ENCODE assay signal across 10 cellular contexts in the genomic region with DNA sequence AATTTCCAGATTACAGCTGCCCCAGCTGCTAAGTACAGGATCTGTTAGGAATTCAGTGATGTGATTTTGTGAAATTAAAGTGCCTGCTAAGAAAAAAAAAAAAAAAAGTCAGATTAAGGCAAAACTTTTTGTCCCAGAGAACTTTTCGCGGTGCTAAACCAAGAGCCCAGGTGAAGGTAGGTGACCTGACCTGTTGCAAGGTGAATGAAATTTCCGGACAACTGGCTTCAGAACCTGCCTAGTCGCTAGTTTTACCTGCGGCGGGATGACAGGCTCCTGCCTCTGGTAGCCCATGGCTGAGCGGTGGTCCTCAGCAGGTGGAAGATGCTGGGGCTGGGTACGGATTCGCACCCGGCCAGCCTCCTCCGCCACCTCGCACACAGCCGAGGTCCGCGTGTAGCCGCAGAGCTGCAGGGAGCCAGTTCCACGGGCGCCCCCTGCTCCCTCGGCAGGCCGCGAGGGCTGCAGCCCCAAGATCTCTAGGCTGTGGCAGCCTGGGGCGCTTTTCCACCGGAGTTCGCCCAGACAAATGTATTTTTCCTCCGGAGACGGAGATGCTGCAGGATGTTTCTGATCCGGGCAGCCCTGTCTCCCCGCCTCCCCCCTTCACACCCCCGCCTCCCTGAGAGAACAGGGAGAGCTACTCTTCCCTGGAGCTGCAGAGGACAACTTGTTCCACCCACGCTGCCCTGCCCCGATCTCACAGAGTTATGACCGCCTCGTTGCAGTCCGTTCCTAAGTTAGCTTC. TPM values are rescaled to one million over a fixed set of nuclear protein-coding genes. Genes with fewer than 3 reads are reported as not detected.
DNase-seq lines count a peak whose midpoint lies in the region; TF ChIP-seq lines count a peak whose summit lies in the region.
"Had no signal": no experiment of that assay in that cellular context is flagged by ENCODE, and none has a peak within 500 bp of the region (broad histone marks: within the 10 kb centered on the region; RNA-seq: fewer than 3 reads in every experiment).

A gene with protein sequence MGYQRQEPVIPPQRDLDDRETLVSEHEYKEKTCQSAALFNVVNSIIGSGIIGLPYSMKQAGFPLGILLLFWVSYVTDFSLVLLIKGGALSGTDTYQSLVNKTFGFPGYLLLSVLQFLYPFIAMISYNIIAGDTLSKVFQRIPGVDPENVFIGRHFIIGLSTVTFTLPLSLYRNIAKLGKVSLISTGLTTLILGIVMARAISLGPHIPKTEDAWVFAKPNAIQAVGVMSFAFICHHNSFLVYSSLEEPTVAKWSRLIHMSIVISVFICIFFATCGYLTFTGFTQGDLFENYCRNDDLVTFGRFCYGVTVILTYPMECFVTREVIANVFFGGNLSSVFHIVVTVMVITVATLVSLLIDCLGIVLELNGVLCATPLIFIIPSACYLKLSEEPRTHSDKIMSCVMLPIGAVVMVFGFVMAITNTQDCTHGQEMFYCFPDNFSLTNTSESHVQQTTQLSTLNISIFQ (minus strand): TSS at position 572 of the 748 bp plus-strand sequence. CDS start 278 bp downstream, at position 294.

- DNase-seq in DMS53 (lab: John Stamatoyannopoulos, UW) (peak; percentile 86), astrocyte of the cerebellum (ENCODE audit: low read depth) (no peak), hepatocyte (ENCODE audit: low spot score) (peak; percentile 19), retinal pigment epithelial cell (ENCODE audit: low read depth) (no peak), GF-D8 (lab: John Stamatoyannopoulos, UW) (no peak), NCI-H128 (lab: John Stamatoyannopoulos, UW; ENCODE audit: unreplicated experiment) (no peak), NCI-H2029 treated with DMSO at 0.1 percent for 48 hours (lab: John Stamatoyannopoulos, UW) (no peak), NCI-H1436 treated with DMSO at 0.1 percent for 48 hours (lab: John Stamatoyannopoulos, UW) (no peak)
- DNase-seq: activated naive CD4-positive, alpha-beta T cell; NCI-H69 had no signal

- H3K9me2 ChIP-seq in hepatocyte (replicated peaks; ENCODE audit: insufficient read depth) = no peaks in the 10 kb centered on the region

- WGBS in hepatocyte (ENCODE audit: low lambda C conversion rate, missing lambda C conversion rate) = 72% methylated on average over 33 of the region's 34 CpGs

- peak within 1 kb of the TSS; percentile 65 for H3K4me2 ChIP-seq in hepatocyte

- no peak within 1 kb of the TSS for H2AFZ ChIP-seq in hepatocyte

- H3K36me3 ChIP-seq in hepatocyte (replicated peaks; ENCODE audit: insufficient read depth, low read depth) = no peaks in the 10 kb centered on the region

- H3K27me3 ChIP-seq in hepatocyte = no peaks in the 10 kb centered on the region

- H4K20me1 ChIP-seq in hepatocyte (ENCODE audit: insufficient read depth, poor library complexity, severe bottlenecking) = no peaks in the 10 kb centered on the region

- H3K79me2 ChIP-seq in hepatocyte = no peaks in the 10 kb centered on the region

- TF ChIP-seq CTCF in astrocyte of the cerebellum (IDR thresholded peaks at IDR 0.05; ENCODE audit: low read depth, low read length, missing control alignments) (peak; percentile 11), hepatocyte (IDR thresholded peaks at IDR 0.05; ENCODE audit: poor library complexity) (no peak), retinal pigment epithelial cell (conservative IDR thresholded peaks at IDR 0.05; ENCODE audit: low read depth, low read length) (peak; percentile 32)

- H3K4me3 ChIP-seq in astrocyte of the cerebellum (ENCODE audit: low read depth, low read length) = peak within 1 kb of the TSS; percentile 28
- H3K4me3 ChIP-seq in hepatocyte = no peak within 1 kb of the TSS
- H3K4me3 ChIP-seq in retinal pigment epithelial cell (ENCODE audit: low read length) = peak within 1 kb of the TSS; percentile 67

- in situ Hi-C loops in astrocyte of the cerebellum (cut with HindIII; ENCODE audit: low sequenced_read_pairs) = no loop called here

- H3K4me1 ChIP-seq in hepatocyte (ENCODE audit: insufficient read depth) = no peaks in the 10 kb centered on the region

- no peak within 1 kb of the TSS for H3K27ac ChIP-seq in hepatocyte

- H3K9me3 ChIP-seq in hepatocyte (ENCODE audit: low read depth) = no peaks in the 10 kb centered on the region

RNA-seq across cellular contexts. Expression of the gene that starts here (rescaled TPM):
- 5.1 and 8.4 TPM in 2 replicates for total RNA-seq in hepatocyte
- 4.6 and 7.7 TPM in 2 replicates for polyA plus RNA-seq in hepatocyte

Comparison
In these comparisons a context has a peak if more than half of its experiments do, and no peak if none do; other contexts are left out.
1. DNase-seq: peak in DMS53 (single experiment) and hepatocyte (single experiment); none in astrocyte of the cerebellum (single experiment), retinal pigment epithelial cell (single experiment), GF-D8 (single experiment), NCI-H128 (single experiment), NCI-H2029 treated with DMSO at 0.1 percent for 48 hours (single experiment) and NCI-H1436 treated with DMSO at 0.1 percent for 48 hours (single experiment).